Comparison of ENCODE assay signal across 18 cellular contexts in the genomic region with DNA sequence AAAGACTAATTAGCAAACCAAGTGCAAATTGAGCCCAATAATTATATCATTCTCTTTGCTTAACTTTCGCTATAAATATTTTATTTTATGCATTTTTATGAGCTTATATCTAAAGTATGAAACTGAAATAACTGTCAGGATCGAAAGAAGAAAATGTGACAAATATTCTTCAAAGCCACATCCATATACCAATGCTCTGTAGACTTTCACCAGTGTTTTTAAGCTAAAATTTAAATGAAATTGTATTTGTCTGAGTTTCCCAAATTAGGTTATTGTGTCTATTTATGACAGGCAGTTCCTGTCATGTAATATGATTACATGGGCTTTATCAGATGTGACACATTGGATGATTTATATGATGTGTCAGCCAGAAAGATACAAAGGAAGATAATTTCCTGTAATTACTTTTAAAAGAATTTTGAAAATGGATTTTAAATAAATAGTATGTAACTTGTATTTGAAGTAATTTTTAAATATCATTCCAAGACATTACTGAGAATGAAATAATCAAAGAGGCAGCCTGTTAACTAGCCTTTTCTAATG.
DNase-seq lines count a peak whose midpoint lies in the region; ATAC-seq and TF ChIP-seq lines count a peak whose summit lies in the region.
"Had no signal": no experiment of that assay in that cellular context is flagged by ENCODE, and none has a peak within 500 bp of the region (broad histone marks: within the 10 kb centered on the region; RNA-seq: fewer than 3 reads in every experiment).

No MANE protein-coding gene starts in this region.

- H3K9me3 ChIP-seq in A673 (ENCODE audit: low read depth, low read length, poor library complexity, severe bottlenecking) (peaks cover 9% of the 10 kb centered on the region), RWPE2 (ENCODE audit: severe bottlenecking) (no peaks in the 10 kb centered on the region)
- H3K9me3 ChIP-seq: A549, MG63 had no signal

- no peak for ATAC-seq in RWPE2 (ENCODE audit: low read depth)
- no peak for ATAC-seq in HG03565 (IDR thresholded peaks at IDR 0.05; ENCODE audit: unreplicated experiment)
- no peak for ATAC-seq in HG02623 (IDR thresholded peaks at IDR 0.05; ENCODE audit: unreplicated experiment)
- no peak for ATAC-seq in GM21528 (IDR thresholded peaks at IDR 0.05; ENCODE audit: low FRiP score, unreplicated experiment)
- ATAC-seq: A549, GM12878, GM23338 had no signal

- intact Hi-C loops in A673 (cut with micrococcal nuclease; ENCODE audit: unreplicated experiment): no loop called here

- CTCF ChIA-PET in A673 (lab: Charles Lee): no interaction called here

- no peaks in the 10 kb centered on the region for H3K27me3 ChIP-seq in A673 (replicated peaks; ENCODE audit: insufficient read depth, low read depth, low read length, poor library complexity)
- no peaks in the 10 kb centered on the region for H3K27me3 ChIP-seq in RWPE2 (ENCODE audit: insufficient read depth, poor library complexity, severe bottlenecking)
- H3K27me3 ChIP-seq: MG63 had no signal

- H3K4me1 ChIP-seq in A673 (ENCODE audit: insufficient read depth, low read length, poor library complexity, severe bottlenecking) (peaks cover 20% of the 10 kb centered on the region), RWPE2 (ENCODE audit: insufficient read depth, poor library complexity, severe bottlenecking) (peaks cover 8% of the 10 kb centered on the region)
- H3K4me1 ChIP-seq: A549 had no signal

- H3K4me3 ChIP-seq in A673 (ENCODE audit: low read depth, low read length, poor library complexity, severe bottlenecking) (no peak overlapping the region), RWPE2 (ENCODE audit: severe bottlenecking) (no peak overlapping the region)
- H3K4me3 ChIP-seq: A549, GM12878, GM23338, MG63 had no signal

- H3K36me3 ChIP-seq in A673 (ENCODE audit: insufficient read depth, low read length, poor library complexity, severe bottlenecking) (no peaks in the 10 kb centered on the region), RWPE2 (ENCODE audit: low read depth) (no peaks in the 10 kb centered on the region)
- H3K36me3 ChIP-seq: MG63 had no signal

- DNase-seq in A673 (ENCODE audit: low spot score): peak; percentile 35
- peak; percentile 10 for DNase-seq in M059J (ENCODE audit: low read depth)
- DNase-seq in RWPE2 (ENCODE audit: low spot score): no peak
- DNase-seq in epithelial cell of prostate (ENCODE audit: low read depth, low spot score): no peak
- no peak for DNase-seq in inferior parietal cortex (ENCODE audit: extremely low spot score)
- DNase-seq: COR-L47, MG63, NCI-H1105, NCI-H1694 treated with DMSO at 0.1 percent for 48 hours, NCI-H2171, NCI-H446 treated with DMSO at 0.1 percent for 48 hours, NCI-H748 treated with DMSO at 0.1 percent for 48 hours had no signal

- H3K27ac ChIP-seq in A673 (ENCODE audit: low read depth, low read length, poor library complexity, severe bottlenecking) (no peak overlapping the region), RWPE2 (ENCODE audit: poor library complexity, severe bottlenecking) (peak overlapping the region; percentile 55), epithelial cell of prostate (peak overlapping the region; percentile 1)
- H3K27ac ChIP-seq: A549 had no signal

- no TSS peak for BruUV-seq in A673 (replicated peaks; lab: Mats Ljungman, UMichigan)

- POLR2A ChIA-PET in A673 (lab: Charles Lee; ENCODE audit: low non-redundant PET): interaction anchor here (0.8 kb wide), 1 partner anchor 791 kb away, joined by 4 read pairs; no protein-coding TSS in a partner anchor

- TF ChIP-seq CTCF in A673 (conservative IDR thresholded peaks at IDR 0.05; ENCODE audit: low read depth, low read length) (no peak), RWPE2 (IDR thresholded peaks at IDR 0.05; ENCODE audit: poor library complexity, severe bottlenecking) (no peak)

Comparison
In these comparisons a context has a peak if more than half of its experiments do, and no peak if none do; other contexts are left out.
1. DNase-seq: peak in A673 (single experiment) and M059J (single experiment); none in RWPE2 (single experiment), epithelial cell of prostate (single experiment) and inferior parietal cortex (single experiment).